ENCODE assay signal across 16 cellular contexts in the genomic region with DNA sequence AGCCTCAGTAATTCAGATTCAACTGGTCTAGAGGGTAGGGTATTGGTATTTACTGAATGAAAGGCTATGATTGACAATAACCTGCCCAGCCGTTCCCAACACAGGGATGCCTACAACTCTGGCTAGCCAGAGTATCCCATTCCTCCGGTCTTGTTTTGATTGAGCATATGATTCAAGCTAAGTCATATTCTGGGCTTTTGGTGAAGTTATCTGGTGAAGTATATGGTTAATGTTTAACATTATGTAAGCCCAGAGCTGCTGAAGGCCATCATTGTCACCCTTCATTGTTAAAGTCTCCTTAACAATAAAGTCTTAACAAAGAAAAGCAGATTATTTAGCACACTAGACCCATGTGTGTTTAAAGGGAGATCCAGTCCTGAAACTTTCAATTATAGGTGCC.
DNase-seq lines count a peak whose midpoint lies in the region; ATAC-seq and TF ChIP-seq lines count a peak whose summit lies in the region.
"Had no signal": no experiment of that assay in that cellular context is flagged by ENCODE, and none has a peak within 500 bp of the region (broad histone marks: within the 10 kb centered on the region; RNA-seq: fewer than 3 reads in every experiment).

No MANE protein-coding gene starts in this region.

- no peak overlapping the region for H2AFZ ChIP-seq in PC-3 (ENCODE audit: low read length)

- H3K27me3 Mint-ChIP-seq in progenitor cell of endocrine pancreas: no peaks in the 10 kb centered on the region
- H3K27me3 Mint-ChIP-seq: CD4-positive, alpha-beta memory T cell; T-cell had no signal

- no peaks in the 10 kb centered on the region for H4K20me1 ChIP-seq in PC-3 (ENCODE audit: low read length)

- H3K79me2 ChIP-seq in PC-3 (ENCODE audit: low read length): no peaks in the 10 kb centered on the region

- H3K9me3 ChIP-seq in PC-3 (ENCODE audit: low read length): no peaks in the 10 kb centered on the region

- peaks cover 13% of the 10 kb centered on the region for H3K9me3 Mint-ChIP-seq in progenitor cell of endocrine pancreas (ENCODE audit: low read depth)

- H3F3A ChIP-seq in PC-3 (ENCODE audit: low read length, unreplicated experiment): no peaks in the 10 kb centered on the region

- peak overlapping the region; percentile 75 for H3K27ac Mint-ChIP-seq in progenitor cell of endocrine pancreas
- H3K27ac Mint-ChIP-seq: T-cell had no signal

- H3K36me3 Mint-ChIP-seq in progenitor cell of endocrine pancreas (ENCODE audit: insufficient read depth): peaks cover 23% of the 10 kb centered on the region

- CTCF ChIA-PET in PC-3 (lab: Charles Lee): no interaction called here

- H3K27me3 ChIP-seq in PC-3 (ENCODE audit: low read length) (no peaks in the 10 kb centered on the region), kidney epithelial cell (ENCODE audit: control insufficient read depth, insufficient read depth, low read length) (no peaks in the 10 kb centered on the region)

- no peak overlapping the region for H3K4me3 Mint-ChIP-seq in progenitor cell of endocrine pancreas (ENCODE audit: low read depth)
- H3K4me3 Mint-ChIP-seq: CD4-positive, alpha-beta memory T cell; T-cell had no signal

- TF ChIP-seq CTCF in PC-3 (conservative IDR thresholded peaks at IDR 0.05; ENCODE audit: low read depth, low read length) (no peak), kidney epithelial cell (IDR thresholded peaks at IDR 0.05; ENCODE audit: insufficient read depth, low read length, poor library complexity, severe bottlenecking) (no peak), progenitor cell of endocrine pancreas (IDR thresholded peaks at IDR 0.05; ENCODE audit: unreplicated experiment) (no peak)

- no peak overlapping the region for H3K4me3 ChIP-seq in PC-3 (ENCODE audit: low read length)
- no peak overlapping the region for H3K4me3 ChIP-seq in kidney epithelial cell (ENCODE audit: low read depth, low read length)
- H3K4me3 ChIP-seq: K562, SK-N-MC had no signal

- H3K4me1 Mint-ChIP-seq in progenitor cell of endocrine pancreas (ENCODE audit: low read depth): peaks cover 27% of the 10 kb centered on the region

- H3K27ac ChIP-seq in PC-3 (ENCODE audit: low read length): no peak overlapping the region
- H3K27ac ChIP-seq: SK-N-MC had no signal

- BruUV-seq in PC-3 (replicated peaks; lab: Mats Ljungman, UMichigan): no TSS peak

- H3K4me2 ChIP-seq in PC-3 (ENCODE audit: low read length): 0 out of 2 replicates have a peak overlapping the region, but pooled peaks have one; percentile 16

- H3K36me3 ChIP-seq in PC-3 (ENCODE audit: low read depth, low read length) (no peaks in the 10 kb centered on the region), kidney epithelial cell (ENCODE audit: control insufficient read depth, insufficient read depth, low read length) (no peaks in the 10 kb centered on the region)

- DNase-seq in ELR (ENCODE audit: low read depth) (peak; percentile 14), PC-3 (peak; percentile 74), kidney epithelial cell (ENCODE audit: low read depth) (peak; percentile 51), progenitor cell of endocrine pancreas (ENCODE audit: low spot score, unreplicated experiment) (no peak), NCI-H748 (lab: John Stamatoyannopoulos, UW; ENCODE audit: unreplicated experiment) (no peak), SIG-M5 (lab: John Stamatoyannopoulos, UW) (no peak)
- DNase-seq: CD4-positive, alpha-beta memory T cell; NCI-H1436 treated with DMSO at 0.1 percent for 48 hours; NCI-H2029 treated with DMSO at 0.1 percent for 48 hours; NCI-H510A; NCI-H82; T-cell had no signal

- ATAC-seq in PC-3 (peak; percentile 70; the same call in 1 of the 2 replicates), HG02610 (IDR thresholded peaks at IDR 0.05; ENCODE audit: unreplicated experiment) (no peak), GM19023 (IDR thresholded peaks at IDR 0.05; ENCODE audit: unreplicated experiment) (no peak)
- ATAC-seq: K562, T-cell had no signal

- no peak overlapping the region for H3K9ac ChIP-seq in PC-3 (ENCODE audit: low read length)

- H3K9me2 ChIP-seq in PC-3 (replicated peaks; ENCODE audit: low read length): no peaks in the 10 kb centered on the region

- intact Hi-C loops in PC-3 (cut with micrococcal nuclease): no loop called here

- POLR2A ChIA-PET in PC-3 (lab: Charles Lee; ENCODE audit: unreplicated experiment): no interaction called here

- H3K4me1 ChIP-seq in PC-3 (ENCODE audit: insufficient read depth, low read length): peaks cover 16% of the 10 kb centered on the region

Comparison
In these comparisons a context has a peak if more than half of its experiments do, and no peak if none do; other contexts are left out.
1. DNase-seq: peak in ELR (single experiment), PC-3 (single experiment) and kidney epithelial cell (single experiment); none in progenitor cell of endocrine pancreas (single experiment), NCI-H748 (single experiment) and SIG-M5 (single experiment).